19 cellular contexts compared by ENCODE assay signal in genomic region chr5:167530548-167530947, GRCh38.
DNase-seq lines count a peak whose midpoint lies in the region; ATAC-seq and TF ChIP-seq lines count a peak whose summit lies in the region.
"Had no signal": no experiment of that assay in that cellular context is flagged by ENCODE, and none has a peak within 500 bp of the region (broad histone marks: within the 10 kb centered on the region; RNA-seq: fewer than 3 reads in every experiment).

No MANE protein-coding gene starts in this region.

- no peak overlapping the region for H3K18ac ChIP-seq in trophoblast cell (ENCODE audit: low read length)

- DNase-seq in M059J (ENCODE audit: low read depth), result peak; percentile 3
- DNase-seq in left kidney (ENCODE audit: low read depth, low spot score), result peak; percentile 50
- DNase-seq in trophoblast cell, result no peak
- DNase-seq in SHP77 (lab: John Stamatoyannopoulos, UW), result no peak
- no peak for DNase-seq in posterior vena cava (ENCODE audit: low spot score)
- DNase-seq in hepatocyte (ENCODE audit: low spot score), result no peak
- DNase-seq: Calu3; CD8-positive, alpha-beta T cell; EL; KBM-7; NCI-H1417 treated with DMSO at 0.1 percent for 48 hours; NCI-H1930; NCI-H345; NCI-H526 had no signal

- H3K36me3 ChIP-seq in BLaER1, result no peaks in the 10 kb centered on the region
- H3K36me3 ChIP-seq in trophoblast cell (ENCODE audit: control insufficient read depth in 1 of 2, insufficient read depth in 2 of 2, low read length in 2 of 2), result no peaks in the 10 kb centered on the region
- H3K36me3 ChIP-seq in hepatocyte (replicated peaks; ENCODE audit: insufficient read depth, low read depth), result no peaks in the 10 kb centered on the region

- no peaks in the 10 kb centered on the region for H3K9me2 ChIP-seq in hepatocyte (replicated peaks; ENCODE audit: insufficient read depth)

- H2AFZ ChIP-seq in trophoblast cell (ENCODE audit: insufficient read depth, low read length, poor library complexity), result no peak overlapping the region
- no peak overlapping the region for H2AFZ ChIP-seq in hepatocyte

- no peak overlapping the region for H2BK12ac ChIP-seq in trophoblast cell (ENCODE audit: low read length)

- no peak for TF ChIP-seq CTCF in hepatocyte (IDR thresholded peaks at IDR 0.05; ENCODE audit: poor library complexity)

- no peak overlapping the region for H3K14ac ChIP-seq in trophoblast cell (ENCODE audit: low read length)

- H2AK5ac ChIP-seq in trophoblast cell (ENCODE audit: low read length), result no peak overlapping the region

- no peaks in the 10 kb centered on the region for H3K27me3 ChIP-seq in BLaER1
- H3K27me3 ChIP-seq in trophoblast cell (ENCODE audit: insufficient read depth, low read length), result no peaks in the 10 kb centered on the region
- H3K27me3 ChIP-seq in hepatocyte, result no peaks in the 10 kb centered on the region

- intact Hi-C loops in posterior vena cava (cut with DNase I), result no loop called here

- no peaks in the 10 kb centered on the region for H3K79me2 ChIP-seq in trophoblast cell (ENCODE audit: control insufficient read depth, insufficient read depth, low read length, poor library complexity)
- no peaks in the 10 kb centered on the region for H3K79me2 ChIP-seq in hepatocyte

- peak overlapping the region; percentile 28 for H4K8ac ChIP-seq in trophoblast cell (ENCODE audit: low read depth, low read length)

- peaks cover 13% of the 10 kb centered on the region; the same call in 1 of the 2 replicates for H3K9me3 ChIP-seq in BLaER1
- H3K9me3 ChIP-seq in trophoblast cell (ENCODE audit: insufficient read depth, low read depth, low read length), result no peaks in the 10 kb centered on the region
- no peaks in the 10 kb centered on the region for H3K9me3 ChIP-seq in hepatocyte (ENCODE audit: low read depth)

- no peaks in the 10 kb centered on the region for H3K79me1 ChIP-seq in trophoblast cell (ENCODE audit: low read length)

- H4K12ac ChIP-seq in trophoblast cell (ENCODE audit: low read depth, low read length), result no peak overlapping the region

- no peak overlapping the region for H2BK120ac ChIP-seq in trophoblast cell (ENCODE audit: insufficient read depth, low read length, poor library complexity)

- ATAC-seq in GM21360 (IDR thresholded peaks at IDR 0.05; ENCODE audit: unreplicated experiment), result no peak
- ATAC-seq: CD8-positive, alpha-beta T cell; GM12878; Panc1 had no signal

- H2BK5ac ChIP-seq in trophoblast cell (ENCODE audit: low read depth, low read length, poor library complexity), result no peak overlapping the region

- no CpG with 5 or more reads among the region's 13 CpGs for WGBS in trophoblast cell (ENCODE audit: extremely low coverage, insufficient coverage, insufficient read length)
- 69% methylated on average over 13 of the region's 13 CpGs for WGBS in hepatocyte (ENCODE audit: low lambda C conversion rate, missing lambda C conversion rate)

- H3K4me2 ChIP-seq in BLaER1 (peak overlapping the region; percentile 42), trophoblast cell (ENCODE audit: low read length) (no peak overlapping the region), hepatocyte (no peak overlapping the region)

- no peaks in the 10 kb centered on the region for H4K20me1 ChIP-seq in BLaER1
- H4K20me1 ChIP-seq in hepatocyte (ENCODE audit: insufficient read depth, poor library complexity, severe bottlenecking), result no peaks in the 10 kb centered on the region

- H3K4me1 ChIP-seq in BLaER1, result no peaks in the 10 kb centered on the region
- H3K4me1 ChIP-seq in trophoblast cell (ENCODE audit: control insufficient read depth in 1 of 2, insufficient read depth in 2 of 2, low read length in 2 of 2), result no peaks in the 10 kb centered on the region
- H3K4me1 ChIP-seq in hepatocyte (ENCODE audit: insufficient read depth), result no peaks in the 10 kb centered on the region

- H3K27ac ChIP-seq in BLaER1 (no peak overlapping the region), trophoblast cell (ENCODE audit: low read depth, low read length) (no peak overlapping the region), hepatocyte (no peak overlapping the region)
- H3K27ac ChIP-seq: SK-N-MC had no signal

- no peak overlapping the region for H4K91ac ChIP-seq in trophoblast cell (ENCODE audit: low read depth, low read length)

- no peak overlapping the region for H3K4me3 ChIP-seq in BLaER1
- H3K4me3 ChIP-seq in trophoblast cell (ENCODE audit: low read depth, low read length), result peak overlapping the region; percentile 18
- H3K4me3 ChIP-seq in hepatocyte, result no peak overlapping the region
- H3K4me3 ChIP-seq: GM12878, SK-N-MC had no signal

- H3K23ac ChIP-seq in trophoblast cell (ENCODE audit: low read length), result no peak overlapping the region

- no peak overlapping the region for H3K4ac ChIP-seq in trophoblast cell (ENCODE audit: low read depth, low read length)

- H3K9ac ChIP-seq in BLaER1 (no peak overlapping the region), trophoblast cell (ENCODE audit: low read length) (no peak overlapping the region)

Comparison
In these comparisons a context has a peak if more than half of its experiments do, and no peak if none do; other contexts are left out.
1. DNase-seq: peak in M059J (single experiment) and left kidney (single experiment); none in trophoblast cell (0 of 2), SHP77 (0 of 2), posterior vena cava (single experiment) and hepatocyte (single experiment).